ENCODE assay signal across 1 cellular context in genomic region chr10:22316286-22317120, GRCh38.
A peak's percentile ranks its signal among the peaks of the same experiment; 100 is the strongest.
TF ChIP-seq lines count a peak whose summit lies in the region.

COMMD3 (plus strand) TSS chr10:22316388; CDS start chr10:22316418, 30 bp downstream.

TF ChIP-seq in GM12878, 131 proteins besides CTCF, POLR2A, EP300 and RAD21 (continued from another document):
- TF ChIP-seq RAD51 (IDR thresholded peaks at IDR 0.05) (peak; percentile 95), IKZF2 (IDR thresholded peaks at IDR 0.05) (peak; percentile 78 to 81), EED (IDR thresholded peaks at IDR 0.05; ENCODE audit: low read depth) (peak; percentile 77), RFX5 (IDR thresholded peaks at IDR 0.05; ENCODE audit: low read depth, low read length) (0 out of 2 replicates have a peak, but pooled peaks have one; percentile 0), POU2F2 (IDR thresholded peaks at IDR 0.05; ENCODE audit: borderline replicate concordance, low read depth, low read length) (peak; percentile 26; the same call in 1 of the 3 replicates), TCF12 (IDR thresholded peaks at IDR 0.05; ENCODE audit: low read depth, low read length) (0 out of 2 replicates have a peak, but pooled peaks have one; percentile 33), POLR2AphosphoS2 (IDR thresholded peaks at IDR 0.05; ENCODE audit: low read depth, low read length) (peak; percentile 76; the same call in 1 of the 2 replicates), NBN (IDR thresholded peaks at IDR 0.05) (peak; percentile 68), POLR2AphosphoS5 (IDR thresholded peaks at IDR 0.05; ENCODE audit: low read length) (peak; percentile 86), SPI1 (IDR thresholded peaks at IDR 0.05; ENCODE audit: borderline replicate concordance, insufficient read depth, low read depth, low read length) (peak; percentile 82), RB1 (IDR thresholded peaks at IDR 0.05; ENCODE audit: borderline replicate concordance) (peak; percentile 65; the same call in 1 of the 2 replicates), YBX1 (IDR thresholded peaks at IDR 0.05) (no peak), ZBED1 (IDR thresholded peaks at IDR 0.05; ENCODE audit: borderline replicate concordance) (no peak; the same call in 1 of the 2 replicates), NR2C1 (IDR thresholded peaks at IDR 0.05) (peak; percentile 96), HCFC1 (IDR thresholded peaks at IDR 0.05; ENCODE audit: low read length) (no peak), NFYA (IDR thresholded peaks at IDR 0.05; ENCODE audit: borderline replicate concordance, low read depth, low read length) (no peak), GABPA (IDR thresholded peaks at IDR 0.05; ENCODE audit: low read depth) (peak; percentile 89), BMI1 (IDR thresholded peaks at IDR 0.05; ENCODE audit: borderline replicate concordance) (no peak), CEBPB (IDR thresholded peaks at IDR 0.05; ENCODE audit: borderline replicate concordance in 1 of 2, low read depth in 2 of 2, low read length in 2 of 2) (no peak), MTA2 (IDR thresholded peaks at IDR 0.05; ENCODE audit: low read depth) (peak; percentile 84), PBX3 (IDR thresholded peaks at IDR 0.05; ENCODE audit: insufficient replicate concordance, low read depth, low read length) (peak; percentile 49), ETV6 (conservative IDR thresholded peaks at IDR 0.05 in 1 of 2, IDR thresholded peaks at IDR 0.05 in 1 of 2; ENCODE audit: borderline replicate concordance in 1 of 2, low read depth in 1 of 2) (peak in 1 of 2 experiments; percentile 65; a peak in 1 of 4 replicates), E2F8 (IDR thresholded peaks at IDR 0.05; ENCODE audit: low read depth, partially characterized antibody) (peak; percentile 59), MLLT1 (IDR thresholded peaks at IDR 0.05) (0 out of 2 replicates have a peak, but pooled peaks have one; percentile 15), KDM1A (IDR thresholded peaks at IDR 0.05; ENCODE audit: borderline replicate concordance) (no peak), ZNF217 (IDR thresholded peaks at IDR 0.05) (no peak), SREBF1 (IDR thresholded peaks at IDR 0.05; ENCODE audit: low read length) (peak; percentile 69; the same call in 1 of the 2 replicates), IKZF1 (conservative IDR thresholded peaks at IDR 0.05) (peak; percentile 97), SMARCA5 (IDR thresholded peaks at IDR 0.05) (0 out of 2 replicates have a peak, but pooled peaks have one; percentile 58), CBX3 (IDR thresholded peaks at IDR 0.05; ENCODE audit: borderline replicate concordance, low read depth) (no peak), ASH2L (IDR thresholded peaks at IDR 0.05; ENCODE audit: borderline replicate concordance, low read depth) (no peak; the same call in 1 of the 2 replicates), JUND (IDR thresholded peaks at IDR 0.05; ENCODE audit: low read depth, low read length) (no peak), SRF (IDR thresholded peaks at IDR 0.05; ENCODE audit: low read depth in 2 of 2, low read length in 2 of 2) (no peak), TAF1 (IDR thresholded peaks at IDR 0.05; ENCODE audit: borderline replicate concordance, low read depth, low read length) (peak; percentile 80; the same call in 1 of the 2 replicates)
- TF ChIP-seq, protein P1, sequence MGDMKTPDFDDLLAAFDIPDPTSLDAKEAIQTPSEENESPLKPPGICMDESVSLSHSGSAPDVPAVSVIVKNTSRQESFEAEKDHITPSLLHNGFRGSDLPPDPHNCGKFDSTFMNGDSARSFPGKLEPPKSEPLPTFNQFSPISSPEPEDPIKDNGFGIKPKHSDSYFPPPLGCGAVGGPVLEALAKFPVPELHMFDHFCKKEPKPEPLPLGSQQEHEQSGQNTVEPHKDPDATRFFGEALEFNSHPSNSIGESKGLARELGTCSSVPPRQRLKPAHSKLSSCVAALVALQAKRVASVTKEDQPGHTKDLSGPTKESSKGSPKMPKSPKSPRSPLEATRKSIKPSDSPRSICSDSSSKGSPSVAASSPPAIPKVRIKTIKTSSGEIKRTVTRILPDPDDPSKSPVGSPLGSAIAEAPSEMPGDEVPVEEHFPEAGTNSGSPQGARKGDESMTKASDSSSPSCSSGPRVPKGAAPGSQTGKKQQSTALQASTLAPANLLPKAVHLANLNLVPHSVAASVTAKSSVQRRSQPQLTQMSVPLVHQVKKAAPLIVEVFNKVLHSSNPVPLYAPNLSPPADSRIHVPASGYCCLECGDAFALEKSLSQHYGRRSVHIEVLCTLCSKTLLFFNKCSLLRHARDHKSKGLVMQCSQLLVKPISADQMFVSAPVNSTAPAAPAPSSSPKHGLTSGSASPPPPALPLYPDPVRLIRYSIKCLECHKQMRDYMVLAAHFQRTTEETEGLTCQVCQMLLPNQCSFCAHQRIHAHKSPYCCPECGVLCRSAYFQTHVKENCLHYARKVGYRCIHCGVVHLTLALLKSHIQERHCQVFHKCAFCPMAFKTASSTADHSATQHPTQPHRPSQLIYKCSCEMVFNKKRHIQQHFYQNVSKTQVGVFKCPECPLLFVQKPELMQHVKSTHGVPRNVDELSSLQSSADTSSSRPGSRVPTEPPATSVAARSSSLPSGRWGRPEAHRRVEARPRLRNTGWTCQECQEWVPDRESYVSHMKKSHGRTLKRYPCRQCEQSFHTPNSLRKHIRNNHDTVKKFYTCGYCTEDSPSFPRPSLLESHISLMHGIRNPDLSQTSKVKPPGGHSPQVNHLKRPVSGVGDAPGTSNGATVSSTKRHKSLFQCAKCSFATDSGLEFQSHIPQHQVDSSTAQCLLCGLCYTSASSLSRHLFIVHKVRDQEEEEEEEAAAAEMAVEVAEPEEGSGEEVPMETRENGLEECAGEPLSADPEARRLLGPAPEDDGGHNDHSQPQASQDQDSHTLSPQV (IDR thresholded peaks at IDR 0.05), result no peak
- TF ChIP-seq, protein P2, sequence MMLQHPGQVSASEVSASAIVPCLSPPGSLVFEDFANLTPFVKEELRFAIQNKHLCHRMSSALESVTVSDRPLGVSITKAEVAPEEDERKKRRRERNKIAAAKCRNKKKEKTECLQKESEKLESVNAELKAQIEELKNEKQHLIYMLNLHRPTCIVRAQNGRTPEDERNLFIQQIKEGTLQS (IDR thresholded peaks at IDR 0.05; ENCODE audit: borderline replicate concordance, extremely low read depth, low read depth, low read length), result peak; percentile 67; the same call in 1 of the 2 replicates
- TF ChIP-seq, protein P3, sequence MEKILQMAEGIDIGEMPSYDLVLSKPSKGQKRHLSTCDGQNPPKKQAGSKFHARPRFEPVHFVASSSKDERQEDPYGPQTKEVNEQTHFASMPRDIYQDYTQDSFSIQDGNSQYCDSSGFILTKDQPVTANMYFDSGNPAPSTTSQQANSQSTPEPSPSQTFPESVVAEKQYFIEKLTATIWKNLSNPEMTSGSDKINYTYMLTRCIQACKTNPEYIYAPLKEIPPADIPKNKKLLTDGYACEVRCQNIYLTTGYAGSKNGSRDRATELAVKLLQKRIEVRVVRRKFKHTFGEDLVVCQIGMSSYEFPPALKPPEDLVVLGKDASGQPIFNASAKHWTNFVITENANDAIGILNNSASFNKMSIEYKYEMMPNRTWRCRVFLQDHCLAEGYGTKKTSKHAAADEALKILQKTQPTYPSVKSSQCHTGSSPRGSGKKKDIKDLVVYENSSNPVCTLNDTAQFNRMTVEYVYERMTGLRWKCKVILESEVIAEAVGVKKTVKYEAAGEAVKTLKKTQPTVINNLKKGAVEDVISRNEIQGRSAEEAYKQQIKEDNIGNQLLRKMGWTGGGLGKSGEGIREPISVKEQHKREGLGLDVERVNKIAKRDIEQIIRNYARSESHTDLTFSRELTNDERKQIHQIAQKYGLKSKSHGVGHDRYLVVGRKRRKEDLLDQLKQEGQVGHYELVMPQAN (conservative IDR thresholded peaks at IDR 0.05), result peak; percentile 60
